Comparison of ENCODE assay signal across 1 cellular context in the genomic region with DNA sequence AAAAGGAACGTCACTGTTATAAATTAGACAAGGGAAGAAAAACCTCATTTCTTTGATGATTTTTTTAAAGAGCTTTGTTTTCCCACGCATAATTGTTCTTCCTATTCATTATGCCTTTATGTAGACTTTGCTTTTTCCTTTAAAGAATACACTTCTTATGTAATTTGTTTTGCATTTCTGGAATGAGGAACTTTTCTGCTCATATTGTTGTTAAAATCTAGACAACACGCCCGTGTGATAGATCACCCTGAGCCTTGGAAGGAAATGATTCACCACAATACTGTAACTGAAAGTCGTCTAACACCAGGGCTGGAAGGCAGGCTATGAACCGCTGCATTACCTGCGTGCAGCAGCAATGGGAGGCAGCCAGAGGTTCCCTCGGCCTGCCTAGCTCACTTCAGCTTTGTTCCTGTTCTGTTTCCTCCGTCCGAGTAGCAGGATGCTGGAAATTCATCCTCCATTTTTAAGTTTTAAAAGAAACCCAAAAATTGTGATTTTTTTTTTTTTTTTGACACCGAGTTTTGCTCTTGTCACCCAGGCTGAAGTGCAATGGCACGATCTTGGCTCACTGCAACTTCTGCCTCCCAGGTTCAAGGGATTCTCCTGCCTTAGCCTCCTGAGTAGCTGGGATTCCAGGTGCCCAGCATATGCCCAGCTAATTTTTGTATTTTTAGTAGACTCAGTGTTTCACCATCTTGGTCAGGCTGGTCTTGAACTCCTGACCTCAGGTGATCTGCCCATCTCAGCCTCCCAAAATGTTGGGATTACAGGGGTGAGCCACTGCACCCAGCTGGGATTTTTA.
TF ChIP-seq lines count a peak whose summit lies in the region.

No MANE protein-coding gene starts in this region.

TF ChIP-seq in A549, 52 proteins besides CTCF, POLR2A, EP300 and RAD21 (continued from another document):
- TF ChIP-seq, protein P1, sequence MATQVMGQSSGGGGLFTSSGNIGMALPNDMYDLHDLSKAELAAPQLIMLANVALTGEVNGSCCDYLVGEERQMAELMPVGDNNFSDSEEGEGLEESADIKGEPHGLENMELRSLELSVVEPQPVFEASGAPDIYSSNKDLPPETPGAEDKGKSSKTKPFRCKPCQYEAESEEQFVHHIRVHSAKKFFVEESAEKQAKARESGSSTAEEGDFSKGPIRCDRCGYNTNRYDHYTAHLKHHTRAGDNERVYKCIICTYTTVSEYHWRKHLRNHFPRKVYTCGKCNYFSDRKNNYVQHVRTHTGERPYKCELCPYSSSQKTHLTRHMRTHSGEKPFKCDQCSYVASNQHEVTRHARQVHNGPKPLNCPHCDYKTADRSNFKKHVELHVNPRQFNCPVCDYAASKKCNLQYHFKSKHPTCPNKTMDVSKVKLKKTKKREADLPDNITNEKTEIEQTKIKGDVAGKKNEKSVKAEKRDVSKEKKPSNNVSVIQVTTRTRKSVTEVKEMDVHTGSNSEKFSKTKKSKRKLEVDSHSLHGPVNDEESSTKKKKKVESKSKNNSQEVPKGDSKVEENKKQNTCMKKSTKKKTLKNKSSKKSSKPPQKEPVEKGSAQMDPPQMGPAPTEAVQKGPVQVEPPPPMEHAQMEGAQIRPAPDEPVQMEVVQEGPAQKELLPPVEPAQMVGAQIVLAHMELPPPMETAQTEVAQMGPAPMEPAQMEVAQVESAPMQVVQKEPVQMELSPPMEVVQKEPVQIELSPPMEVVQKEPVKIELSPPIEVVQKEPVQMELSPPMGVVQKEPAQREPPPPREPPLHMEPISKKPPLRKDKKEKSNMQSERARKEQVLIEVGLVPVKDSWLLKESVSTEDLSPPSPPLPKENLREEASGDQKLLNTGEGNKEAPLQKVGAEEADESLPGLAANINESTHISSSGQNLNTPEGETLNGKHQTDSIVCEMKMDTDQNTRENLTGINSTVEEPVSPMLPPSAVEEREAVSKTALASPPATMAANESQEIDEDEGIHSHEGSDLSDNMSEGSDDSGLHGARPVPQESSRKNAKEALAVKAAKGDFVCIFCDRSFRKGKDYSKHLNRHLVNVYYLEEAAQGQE (IDR thresholded peaks at IDR 0.05), result no peak
- TF ChIP-seq EHMT2 (IDR thresholded peaks at IDR 0.05; ENCODE audit: low read depth) (no peak), FOSL2 (IDR thresholded peaks at IDR 0.05) (no peak), FOSL2 (CRISPR knock-in tag; IDR thresholded peaks at IDR 0.05) (peak; percentile 82), HDAC2 (IDR thresholded peaks at IDR 0.05) (no peak), ZNF302 (CRISPR knock-in tag; IDR thresholded peaks at IDR 0.05) (no peak), TFCP2L1 (CRISPR knock-in tag; IDR thresholded peaks at IDR 0.05) (no peak), ESRRA (IDR thresholded peaks at IDR 0.05; ENCODE audit: borderline replicate concordance, low read length) (no peak), HOXB5 (CRISPR knock-in tag; IDR thresholded peaks at IDR 0.05) (peak; percentile 85)
